Comparison of ENCODE assay signal across 8 cellular contexts in the genomic region with DNA sequence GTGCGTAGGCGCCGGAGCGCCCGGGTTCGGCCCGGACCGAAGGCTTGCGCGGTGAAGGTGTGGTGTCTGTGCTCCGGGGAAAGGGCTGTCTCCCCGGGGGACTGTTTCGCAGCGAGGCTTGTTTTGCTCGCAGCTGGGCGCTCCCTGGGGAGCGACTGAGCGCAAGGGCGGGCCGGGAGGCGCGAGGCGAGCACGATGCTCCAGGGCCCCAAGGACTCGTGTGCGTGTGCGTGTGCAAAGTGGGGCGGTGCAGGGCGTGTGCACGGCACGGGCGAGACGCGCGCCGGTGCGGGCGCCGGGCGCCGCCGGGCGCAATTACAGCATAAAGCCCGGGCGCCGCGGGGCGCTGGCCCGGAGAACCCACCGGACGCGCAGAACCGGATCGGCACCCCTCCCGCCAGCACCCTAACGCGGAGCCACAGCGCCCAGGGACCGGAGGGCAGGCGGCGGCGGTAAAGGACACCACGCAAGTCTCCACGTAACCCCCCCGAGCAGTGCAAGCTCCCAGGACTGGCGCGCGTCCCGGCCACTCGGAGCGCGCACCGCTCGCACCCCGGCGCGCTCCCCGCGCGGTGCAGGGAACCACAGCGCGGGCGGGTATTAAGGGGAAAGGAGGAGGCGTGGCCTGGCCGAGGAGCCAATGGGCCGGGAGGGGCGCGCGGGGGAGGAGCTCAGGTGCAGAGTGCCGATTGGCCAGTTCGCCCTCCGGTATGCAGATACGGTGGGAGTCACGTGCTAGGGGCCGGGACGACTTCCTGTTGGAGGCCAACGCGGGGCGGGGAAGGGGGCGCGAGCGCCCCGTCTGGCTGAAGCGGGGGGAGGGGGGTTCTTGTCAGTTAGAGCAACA. TPM values are rescaled to one million over a fixed set of nuclear protein-coding genes. Genes with fewer than 3 reads are reported as not detected.
DNase-seq lines count a peak whose midpoint lies in the region; ATAC-seq, FAIRE-seq and TF ChIP-seq lines count a peak whose summit lies in the region.

A gene with protein sequence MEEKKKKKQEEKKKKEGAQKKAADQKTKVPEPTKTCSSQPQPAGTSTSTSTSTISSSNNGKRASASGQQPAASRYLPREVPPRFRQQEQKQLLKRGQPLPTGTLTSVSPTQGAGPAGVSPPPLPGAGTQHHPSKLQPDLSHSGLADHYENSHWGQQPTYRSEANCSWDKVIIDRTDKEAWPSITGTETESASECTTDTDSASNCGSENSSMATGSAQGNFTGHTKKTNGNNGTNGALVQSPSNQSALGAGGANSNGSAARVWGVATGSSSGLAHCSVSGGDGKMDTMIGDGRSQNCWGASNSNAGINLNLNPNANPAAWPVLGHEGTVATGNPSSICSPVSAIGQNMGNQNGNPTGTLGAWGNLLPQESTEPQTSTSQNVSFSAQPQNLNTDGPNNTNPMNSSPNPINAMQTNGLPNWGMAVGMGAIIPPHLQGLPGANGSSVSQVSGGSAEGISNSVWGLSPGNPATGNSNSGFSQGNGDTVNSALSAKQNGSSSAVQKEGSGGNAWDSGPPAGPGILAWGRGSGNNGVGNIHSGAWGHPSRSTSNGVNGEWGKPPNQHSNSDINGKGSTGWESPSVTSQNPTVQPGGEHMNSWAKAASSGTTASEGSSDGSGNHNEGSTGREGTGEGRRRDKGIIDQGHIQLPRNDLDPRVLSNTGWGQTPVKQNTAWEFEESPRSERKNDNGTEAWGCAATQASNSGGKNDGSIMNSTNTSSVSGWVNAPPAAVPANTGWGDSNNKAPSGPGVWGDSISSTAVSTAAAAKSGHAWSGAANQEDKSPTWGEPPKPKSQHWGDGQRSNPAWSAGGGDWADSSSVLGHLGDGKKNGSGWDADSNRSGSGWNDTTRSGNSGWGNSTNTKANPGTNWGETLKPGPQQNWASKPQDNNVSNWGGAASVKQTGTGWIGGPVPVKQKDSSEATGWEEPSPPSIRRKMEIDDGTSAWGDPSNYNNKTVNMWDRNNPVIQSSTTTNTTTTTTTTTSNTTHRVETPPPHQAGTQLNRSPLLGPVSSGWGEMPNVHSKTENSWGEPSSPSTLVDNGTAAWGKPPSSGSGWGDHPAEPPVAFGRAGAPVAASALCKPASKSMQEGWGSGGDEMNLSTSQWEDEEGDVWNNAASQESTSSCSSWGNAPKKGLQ (N-terminal part only) (plus strand): TSS at position 835 of the 847 bp plus-strand sequence. CDS start 45,504 bp downstream, outside the sequence.

- H3K27ac Mint-ChIP-seq in activated naive CD4-positive, alpha-beta T cell treated with anti-CD3 and anti-CD28 coated beads for 36 hours = peak within 1 kb of the TSS; percentile 84

- no TSS peak for BruUV-seq in HCT116 (replicated peaks; lab: Mats Ljungman, UMichigan)

- H3K4me2 ChIP-seq in HCT116 (ENCODE audit: low read length) (peak within 1 kb of the TSS; percentile 88), neuronal stem cell (ENCODE audit: insufficient read depth, low read length, poor library complexity, severe bottlenecking) (peak within 1 kb of the TSS; percentile 98)

- peak within 1 kb of the TSS; percentile 89 for H3K4me3 Mint-ChIP-seq in activated naive CD4-positive, alpha-beta T cell treated with anti-CD3 and anti-CD28 coated beads for 36 hours

- H3K27ac ChIP-seq in HCT116 (ENCODE audit: low read depth, low read length) = peak within 1 kb of the TSS; percentile 75; the same call in 1 of the 2 replicates
- H3K27ac ChIP-seq in neuronal stem cell (replicated peaks; ENCODE audit: low read length) = no peak within 1 kb of the TSS
- peak within 1 kb of the TSS; percentile 18 for H3K27ac ChIP-seq in subcutaneous abdominal adipose tissue (ENCODE audit: low read depth, low read length)

- FAIRE-seq in frontal cortex (lab: Jason Lieb, UNC) = no peak

- DNase-seq in GF-D8 (lab: John Stamatoyannopoulos, UW) (peak; percentile 97), HCT116 (ENCODE audit: low read depth, low spot score) (peak; percentile 98), MV-4-11 (lab: John Stamatoyannopoulos, UW) (peak; percentile 98), SK-N-DZ (ENCODE audit: low spot score) (peak; percentile 99), frontal cortex (ENCODE audit: low spot score in 2 of 2) (peak; percentile 99 to 100), neuronal stem cell (ENCODE audit: low spot score) (peak; percentile 98)
- peak; percentile 100 for DNase-seq in activated naive CD4-positive, alpha-beta T cell treated with anti-CD3 and anti-CD28 coated beads for 36 hours

- H3K36me3 ChIP-seq in HCT116 (ENCODE audit: control insufficient read depth in 1 of 2, insufficient read depth in 2 of 2, low read length in 2 of 2) (no peaks in the 10 kb centered on the region), neuronal stem cell (replicated peaks in 1 of 2; ENCODE audit: control insufficient read depth in 2 of 2, insufficient read depth in 2 of 2, low read length in 2 of 2) (no peaks in the 10 kb centered on the region), subcutaneous abdominal adipose tissue (ENCODE audit: control insufficient read depth in 5 of 5, insufficient read depth in 5 of 5, low read length in 5 of 5) (no peaks in the 10 kb centered on the region)

- H3K9me3 ChIP-seq in HCT116 (ENCODE audit: control insufficient read depth in 1 of 2, insufficient read depth in 1 of 2, low read depth in 1 of 2, low read length in 2 of 2) (peaks cover 0 to 4% of the 10 kb centered on the region in 2 experiments; a peak in 1 of 4 replicates), neuronal stem cell (replicated peaks in 1 of 2; ENCODE audit: control insufficient read depth in 2 of 2, insufficient read depth in 1 of 2, low read depth in 1 of 2, low read length in 2 of 2) (peaks cover 0 to 3% of the 10 kb centered on the region in 2 donors), subcutaneous abdominal adipose tissue (ENCODE audit: control insufficient read depth in 5 of 5, low read length in 5 of 5) (no peaks in the 10 kb centered on the region)

- peak; percentile 99 for TF ChIP-seq POLR2A in HCT116 (IDR thresholded peaks at IDR 0.05; ENCODE audit: borderline replicate concordance, extremely low read depth, insufficient read depth, insufficient read length)

- H3K36me3 Mint-ChIP-seq in activated naive CD4-positive, alpha-beta T cell treated with anti-CD3 and anti-CD28 coated beads for 36 hours (ENCODE audit: low read depth) = no peaks in the 10 kb centered on the region

- H4K20me1 ChIP-seq in HCT116 (ENCODE audit: insufficient read depth) = no peaks in the 10 kb centered on the region

- RAD21 ChIA-PET in HCT116 (lab: Charles Lee; ENCODE audit: low non-redundant PET in 1 of 2, low total read pairs in 2 of 2, uncharacterized antibody in 2 of 2, unreplicated experiment in 2 of 2) = interaction anchor here (0.6 to 0.7 kb wide), 3 partner anchors 14 to 109 kb away, joined by 3 to 6 read pairs (median 3); no protein-coding TSS in a partner anchor

- H3K9ac ChIP-seq in HCT116 (ENCODE audit: low read length) (peak within 1 kb of the TSS; percentile 65), neuronal stem cell (ENCODE audit: low read depth, low read length, poor library complexity) (peak within 1 kb of the TSS; percentile 96), subcutaneous abdominal adipose tissue (ENCODE audit: low read length in 5 of 5) (peak within 1 kb of the TSS in 4 of 5 donors; percentile 65 to 75 (median 68))

- H3K27me3 Mint-ChIP-seq in activated naive CD4-positive, alpha-beta T cell treated with anti-CD3 and anti-CD28 coated beads for 36 hours (ENCODE audit: low read depth) = peaks cover 4% of the 10 kb centered on the region

- H3K9me3 Mint-ChIP-seq in activated naive CD4-positive, alpha-beta T cell treated with anti-CD3 and anti-CD28 coated beads for 36 hours = no peaks in the 10 kb centered on the region

- 0 out of 6 replicates have a peak, but pooled peaks of 1 of the 3 experiments have one; percentile 10 for TF ChIP-seq CTCF in HCT116 (IDR thresholded peaks at IDR 0.05 in 2 of 3, conservative IDR thresholded peaks at IDR 0.05 in 1 of 3; ENCODE audit: borderline replicate concordance in 1 of 3, insufficient read depth in 1 of 3, low read depth in 2 of 3, low read length in 2 of 3)

- peak within 1 kb of the TSS; percentile 63 for H2AK5ac ChIP-seq in neuronal stem cell (ENCODE audit: low read depth, low read length)

- H3K9me2 ChIP-seq in HCT116 (ENCODE audit: insufficient read depth) = no peaks in the 10 kb centered on the region

- H4K91ac ChIP-seq in neuronal stem cell (ENCODE audit: low read depth, low read length, poor library complexity) = no peak within 1 kb of the TSS

- H2AFZ ChIP-seq in HCT116 (ENCODE audit: low read depth, low read length, poor library complexity, severe bottlenecking) (no peak within 1 kb of the TSS), neuronal stem cell (ENCODE audit: low read length) (peak within 1 kb of the TSS; percentile 93)

- H3K18ac ChIP-seq in neuronal stem cell (ENCODE audit: low read length) = peak within 1 kb of the TSS; percentile 100

- peak within 1 kb of the TSS; percentile 14 for H2BK15ac ChIP-seq in neuronal stem cell (ENCODE audit: low read length)

- peaks cover 2% of the 10 kb centered on the region for H3K79me1 ChIP-seq in neuronal stem cell (ENCODE audit: low read depth, low read length)

- no peak within 1 kb of the TSS for H2BK120ac ChIP-seq in neuronal stem cell (ENCODE audit: low read depth, low read length)

- peak; percentile 97 for ATAC-seq in HCT116

- intact Hi-C loops in HCT116 (cut with micrococcal nuclease) = loop anchor here (5.0 kb wide), 1 partner anchor 186 kb away; no protein-coding TSS in a partner anchor
- intact Hi-C loops in activated naive CD4-positive, alpha-beta T cell treated with anti-CD3 and anti-CD28 coated beads for 36 hours (cut with micrococcal nuclease) = loop anchor here (1.0 to 5.0 kb wide), 7 partner anchors 57 to 291 kb away; a partner anchor contains a TSS

- H3K4me1 ChIP-seq in HCT116 (ENCODE audit: control insufficient read depth in 1 of 2, insufficient read depth in 2 of 2, low read length in 2 of 2) (peaks cover 12 to 15% of the 10 kb centered on the region in 2 experiments), neuronal stem cell (ENCODE audit: control insufficient read depth in 2 of 2, insufficient read depth in 1 of 2, low read depth in 1 of 2, low read length in 2 of 2) (peaks cover 9% of the 10 kb centered on the region in 2 donors), subcutaneous abdominal adipose tissue (ENCODE audit: control insufficient read depth in 5 of 5, insufficient read depth in 5 of 5, low read length in 5 of 5) (peaks cover 0 to 37% (median 31%) of the 10 kb centered on the region in 5 donors)

- peaks cover 37% of the 10 kb centered on the region for H3K79me2 ChIP-seq in HCT116 (ENCODE audit: insufficient read depth, low read length)

- peak within 1 kb of the TSS; percentile 100 for H3K23ac ChIP-seq in neuronal stem cell (ENCODE audit: low read depth, low read length, poor library complexity)

- no peak within 1 kb of the TSS for H2BK12ac ChIP-seq in neuronal stem cell (ENCODE audit: low read length)

- POLR2A ChIA-PET in HCT116 (lab: Charles Lee) = interaction anchor here (0.6 to 2.1 kb wide), 42 partner anchors 9 to 703 kb away, joined by 3 to 33 read pairs (median 4); a partner anchor contains a TSS

- H3K4me1 Mint-ChIP-seq in activated naive CD4-positive, alpha-beta T cell treated with anti-CD3 and anti-CD28 coated beads for 36 hours (ENCODE audit: low read depth) = peaks cover 32% of the 10 kb centered on the region

- peak within 1 kb of the TSS; percentile 57 for H3K14ac ChIP-seq in neuronal stem cell (ENCODE audit: low read length)

- CTCF ChIA-PET in HCT116 (lab: Charles Lee) = interaction anchor here (0.7 to 1.4 kb wide), 10 partner anchors 10 to 65 kb away, joined by 3 to 7 read pairs (median 4); no protein-coding TSS in a partner anchor
- CTCF ChIA-PET in activated naive CD4-positive, alpha-beta T cell treated with anti-CD3 and anti-CD28 coated beads for 36 hours (lab: Charles Lee) = interaction anchor here (0.6 to 2.7 kb wide), 7 partner anchors 14 to 274 kb away, joined by 3 to 21 read pairs (median 4); no protein-coding TSS in a partner anchor

- no peak within 1 kb of the TSS for H4K8ac ChIP-seq in neuronal stem cell (ENCODE audit: low read depth, low read length)

- WGBS in neuronal stem cell (ENCODE audit: extremely low coverage in 2 of 2, insufficient read length in 2 of 2, insufficient replicate concordance in 1 of 2), 2 donors = no CpG with 5 or more reads among the region's 104 CpGs

- H2BK5ac ChIP-seq in neuronal stem cell (ENCODE audit: low read length) = peak within 1 kb of the TSS; percentile 73

- peaks cover 7% of the 10 kb centered on the region; the same call in 1 of the 2 replicates for H3K27me3 ChIP-seq in HCT116 (ENCODE audit: insufficient read depth, low read length)
- peaks cover 4 to 40% (median 14%) of the 10 kb centered on the region in 3 experiments for H3K27me3 ChIP-seq in neuronal stem cell (ENCODE audit: control insufficient read depth in 3 of 3, insufficient read depth in 3 of 3, low read depth in 1 of 3, low read length in 3 of 3)
- H3K27me3 ChIP-seq in subcutaneous abdominal adipose tissue (ENCODE audit: control insufficient read depth in 5 of 5, insufficient read depth in 4 of 5, low read length in 5 of 5) = peaks cover 0 to 3% (median 0%) of the 10 kb centered on the region in 5 donors

- no peak within 1 kb of the TSS for H3K4ac ChIP-seq in neuronal stem cell (ENCODE audit: low read length)

- H3K4me3 ChIP-seq in HCT116 (replicated peaks in 1 of 2; ENCODE audit: low read depth in 1 of 2, low read length in 2 of 2) (peak within 1 kb of the TSS; percentile 62 to 67), neuronal stem cell (ENCODE audit: low read length in 2 of 2) (peak within 1 kb of the TSS; percentile 60 to 94), subcutaneous abdominal adipose tissue (ENCODE audit: low read depth in 1 of 5, low read length in 5 of 5) (peak within 1 kb of the TSS; percentile 67 to 88 (median 76))

- TF ChIP-seq RAD21 in HCT116 (IDR thresholded peaks at IDR 0.05; ENCODE audit: low read depth) = no peak

RNA-seq across cellular contexts. Expression of the gene that starts here (rescaled TPM):
- total RNA-seq in HCT116 (2021; ENCODE audit: unreplicated experiment) (23.4 TPM), frontal cortex (26.9 TPM)
- polyA plus RNA-seq in HCT116 (2012) = 6.7 and 7.1 TPM in 2 replicates
- 2.5 and 2.7 TPM in 2 replicates for polyA plus RNA-seq in SK-N-DZ (2014; cell fraction: cytosol; rRNA removed)
- 2.1 and 4.6 TPM in 2 replicates for polyA plus RNA-seq in SK-N-DZ (2014; cell fraction: nucleus; rRNA removed)
- 10 to 100 TPM; 11.4 to 12.8 TPM for total RNA-seq in activated naive CD4-positive, alpha-beta T cell treated with anti-CD3 and anti-CD28 coated beads for 36 hours
- 12.5 TPM for polyA plus RNA-seq in neuronal stem cell (2013, experiment 1 of 2)
- polyA plus RNA-seq in neuronal stem cell (2013, experiment 2 of 2) = 13.1 TPM
